In the genomic region with DNA sequence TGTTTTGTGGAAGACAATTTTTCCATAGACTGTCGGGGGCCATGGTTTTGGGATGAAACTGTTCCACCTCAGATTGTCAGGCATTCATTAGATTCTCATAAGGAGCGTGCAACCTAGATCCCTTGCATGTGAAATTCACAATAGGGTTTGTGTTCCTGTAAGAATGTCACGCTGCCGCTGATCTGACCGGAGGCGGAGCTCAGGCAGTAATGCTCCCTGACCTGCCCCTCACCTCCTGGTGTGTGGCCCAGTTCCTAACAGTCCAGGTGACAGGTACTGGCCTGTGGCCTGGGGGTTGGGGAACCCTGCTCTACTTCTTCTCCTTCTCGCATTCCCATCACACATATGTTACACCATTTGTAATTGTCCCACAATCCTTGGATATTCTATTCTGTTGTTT, we compare ENCODE assay signal across 16 cellular contexts. TPM values are rescaled to one million over a fixed set of nuclear protein-coding genes. Genes with fewer than 3 reads are reported as not detected.
DNase-seq lines count a peak whose midpoint lies in the region; ATAC-seq, FAIRE-seq and TF ChIP-seq lines count a peak whose summit lies in the region.
"Had no signal": no experiment of that assay in that cellular context is flagged by ENCODE, and none has a peak within 500 bp of the region (broad histone marks: within the 10 kb centered on the region; RNA-seq: fewer than 3 reads in every experiment).

No MANE protein-coding gene starts in this region.

- no peak overlapping the region for H3K4me3 ChIP-seq in H1 (ENCODE audit: extremely low read depth in 1 of 4, insufficient read depth in 2 of 4, low read depth in 3 of 4, low read length in 4 of 4)
- H3K4me3 ChIP-seq in pancreas: no peak overlapping the region
- H3K4me3 ChIP-seq: A549 had no signal

- H2BK20ac ChIP-seq in H9 (ENCODE audit: low read depth, low read length, poor library complexity, severe bottlenecking): no peak overlapping the region
- no peak overlapping the region for H2BK20ac ChIP-seq in H1 (ENCODE audit: low read length)

- H3K9me3 Mint-ChIP-seq in H9: no peaks in the 10 kb centered on the region

- H2BK15ac ChIP-seq in H9 (ENCODE audit: low read depth, low read length): no peak overlapping the region
- no peak overlapping the region for H2BK15ac ChIP-seq in H1 (ENCODE audit: low read length)

- no peak overlapping the region for H3T11ph ChIP-seq in H9 (ENCODE audit: low read length)

- H3K36me3 Mint-ChIP-seq in H9 (ENCODE audit: insufficient read depth in 1 of 3, low read depth in 3 of 3): no peaks in the 10 kb centered on the region
- H3K36me3 Mint-ChIP-seq: CD4-positive, alpha-beta memory T cell had no signal

- H3K79me1 ChIP-seq in H9 (ENCODE audit: insufficient read depth, low read depth, low read length, poor library complexity, severe bottlenecking) (no peaks in the 10 kb centered on the region), H1 (ENCODE audit: low read depth, low read length) (no peaks in the 10 kb centered on the region)

- H4K91ac ChIP-seq in H9 (ENCODE audit: insufficient read length, low read depth, low read length) (no peak overlapping the region), H1 (replicated peaks; ENCODE audit: insufficient read length, low read length) (no peak overlapping the region)

- FAIRE-seq in H1 (lab: Jason Lieb, UNC) (peak; percentile 52), pancreas (lab: Jason Lieb, UNC) (no peak)
- FAIRE-seq: A549, D721Med had no signal

- POLR2A ChIA-PET in H1 (lab: Charles Lee; ENCODE audit: partially characterized antibody): no interaction called here

- H2BK12ac ChIP-seq in H9 (ENCODE audit: insufficient read length, low read depth, low read length) (no peak overlapping the region), H1 (ENCODE audit: low read depth, low read length) (no peak overlapping the region)

- no peaks in the 10 kb centered on the region for H3K9me3 ChIP-seq in H9 (ENCODE audit: control insufficient read depth, low read depth, low read length)
- no peaks in the 10 kb centered on the region for H3K9me3 ChIP-seq in H1 (ENCODE audit: insufficient read depth in 2 of 2, low read depth in 1 of 2, low read length in 1 of 2)
- no peaks in the 10 kb centered on the region for H3K9me3 ChIP-seq in pancreas
- H3K9me3 ChIP-seq: A549, BE2C had no signal

- H3K27ac ChIP-seq in H9 (ENCODE audit: insufficient read length, low read depth, low read length): no peak overlapping the region
- H3K27ac ChIP-seq in H1 (ENCODE audit: low read depth, low read length): no peak overlapping the region
- peak overlapping the region in 2 of 4 donors; percentile 76 to 79 for H3K27ac ChIP-seq in pancreas
- H3K27ac ChIP-seq: A549 had no signal

- H3K4me1 ChIP-seq in H9 (ENCODE audit: insufficient read depth, low read length): no peaks in the 10 kb centered on the region
- H3K4me1 ChIP-seq in H1 (replicated peaks in 1 of 4; ENCODE audit: control insufficient read depth in 3 of 4, insufficient read depth in 4 of 4, low read length in 3 of 4): peaks cover 0 to 3% (median 0%) of the 10 kb centered on the region in 4 experiments; a peak in 1 of 7 replicates
- H3K4me1 ChIP-seq in pancreas: peaks cover 0 to 19% (median 19%) of the 10 kb centered on the region in 3 donors

- H4K8ac ChIP-seq in H9 (replicated peaks; ENCODE audit: insufficient read length, low read depth, low read length) (no peak overlapping the region), H1 (ENCODE audit: extremely low read depth, insufficient read depth, low read length) (no peak overlapping the region)

- no peaks in the 10 kb centered on the region for H3K27me3 Mint-ChIP-seq in H9 (ENCODE audit: low read depth)

- H3K23ac ChIP-seq in H9 (ENCODE audit: insufficient read length, low read depth, low read length): no peak overlapping the region
- no peak overlapping the region for H3K23ac ChIP-seq in H1 (ENCODE audit: insufficient read length)

- H2BK5ac ChIP-seq in H9 (ENCODE audit: insufficient read length, low read length): no peak overlapping the region
- H2BK5ac ChIP-seq in H1 (ENCODE audit: low read depth, low read length): no peak overlapping the region

- H3K23me2 ChIP-seq in H9 (ENCODE audit: insufficient read length, low read depth, low read length, poor library complexity, severe bottlenecking) (no peaks in the 10 kb centered on the region), H1 (ENCODE audit: low read depth, low read length) (no peaks in the 10 kb centered on the region)

- no peak for TF ChIP-seq POLR2A in H1 (IDR thresholded peaks at IDR 0.05; ENCODE audit: control extremely low read depth in 1 of 2, low read depth in 2 of 2, low read length in 2 of 2)

- no peak overlapping the region for H3K18ac ChIP-seq in H9 (ENCODE audit: insufficient read length, low read depth, low read length)
- H3K18ac ChIP-seq in H1 (ENCODE audit: extremely low read depth, low read length): no peak overlapping the region

- H2AFZ ChIP-seq in H9 (ENCODE audit: low read length): no peak overlapping the region
- H2AFZ ChIP-seq in H1 (ENCODE audit: low read length): no peak overlapping the region

- no peak overlapping the region for H3K4me2 ChIP-seq in H9 (ENCODE audit: insufficient read depth, insufficient read length, low read length)
- no peak overlapping the region; a peak in 1 of 4 replicates for H3K4me2 ChIP-seq in H1 (ENCODE audit: insufficient read depth in 1 of 2, low read depth in 2 of 2, low read length in 2 of 2)
- H3K4me2 ChIP-seq: A549 had no signal

- no peak overlapping the region for H4K5ac ChIP-seq in H9 (ENCODE audit: insufficient read length, low read depth, low read length)
- H4K5ac ChIP-seq in H1 (ENCODE audit: insufficient read length, low read depth, low read length): no peak overlapping the region

- H3K4me3 Mint-ChIP-seq in H9: no peak overlapping the region
- H3K4me3 Mint-ChIP-seq: CD4-positive, alpha-beta memory T cell had no signal

- no CpG with 5 or more reads among the region's 7 CpGs for WGBS in H9 (ENCODE audit: extremely low coverage, insufficient read length, low lambda C conversion rate)
- 66% methylated on average over 7 of the region's 7 CpGs; no CpG with 5 or more reads in 1 of the 2 experiments for WGBS in H1 (ENCODE audit: extremely low coverage in 1 of 2, insufficient coverage in 1 of 2, insufficient read length in 1 of 2, insufficient replicate concordance in 2 of 2, low coverage in 1 of 2, low lambda C conversion rate in 2 of 2, missing lambda C conversion rate in 1 of 2), 2 experiments
- 42 to 52% methylated on average over 7 of the region's 7 CpGs for WGBS in pancreas, 2 donors

- H3K27ac Mint-ChIP-seq in H9: peak overlapping the region in 1 of 3 experiments; percentile 35; a peak in 1 of 7 replicates
- H3K27ac Mint-ChIP-seq: CD4-positive, alpha-beta memory T cell had no signal

- intact Hi-C loops in pancreas (cut with DNase I): no loop called here

- no peaks in the 10 kb centered on the region for H3K27me3 ChIP-seq in H9 (ENCODE audit: insufficient read depth, low read length)
- H3K27me3 ChIP-seq in H1 (replicated peaks in 1 of 4; ENCODE audit: control insufficient read depth in 3 of 4, extremely low read depth in 1 of 4, insufficient read depth in 3 of 4, low read length in 3 of 4): no peaks in the 10 kb centered on the region
- no peaks in the 10 kb centered on the region for H3K27me3 ChIP-seq in pancreas
- H3K27me3 ChIP-seq: BE2C had no signal

- no peak overlapping the region for H2BK120ac ChIP-seq in H9 (ENCODE audit: low read depth, low read length, poor library complexity, severe bottlenecking)
- no peak overlapping the region for H2BK120ac ChIP-seq in H1 (replicated peaks; ENCODE audit: low read depth, low read length)

- no peaks in the 10 kb centered on the region for H3K79me2 ChIP-seq in H9 (ENCODE audit: insufficient read depth, low read length)
- H3K79me2 ChIP-seq in H1 (ENCODE audit: control insufficient read depth in 1 of 2, insufficient read depth in 2 of 2, low read length in 2 of 2): no peaks in the 10 kb centered on the region

- no peak overlapping the region for H3K56ac ChIP-seq in H9 (ENCODE audit: insufficient read length, low read depth, low read length)
- H3K56ac ChIP-seq in H1 (replicated peaks; ENCODE audit: insufficient read length, low read depth, low read length): no peak overlapping the region

- no peak for TF ChIP-seq EP300 in H1 (IDR thresholded peaks at IDR 0.05; ENCODE audit: borderline replicate concordance in 1 of 2, low read depth in 2 of 2, low read length in 2 of 2)

- H3K4ac ChIP-seq in H9 (ENCODE audit: low read depth, low read length) (no peak overlapping the region), H1 (replicated peaks; ENCODE audit: insufficient read length, low read depth, low read length) (no peak overlapping the region)

- H3K36me3 ChIP-seq in H1 (ENCODE audit: control insufficient read depth in 2 of 4, insufficient read depth in 4 of 4, low read length in 3 of 4) (no peaks in the 10 kb centered on the region), pancreas (no peaks in the 10 kb centered on the region)
- H3K36me3 ChIP-seq: BE2C had no signal

- no peak for TF ChIP-seq RAD21 in H1 (IDR thresholded peaks at IDR 0.05 in 1 of 2, conservative IDR thresholded peaks at IDR 0.05 in 1 of 2; ENCODE audit: low read depth in 2 of 2, low read length in 2 of 2)

- H3K14ac ChIP-seq in H9 (ENCODE audit: insufficient read depth, low read length): no peak overlapping the region
- no peak overlapping the region for H3K14ac ChIP-seq in H1 (ENCODE audit: insufficient read length)

- TF ChIP-seq CTCF in H9 (conservative IDR thresholded peaks at IDR 0.05) (no peak), H1 (IDR thresholded peaks at IDR 0.05; ENCODE audit: control extremely low read depth in 1 of 3, insufficient read depth in 1 of 3, low read depth in 1 of 3, low read length in 3 of 3) (no peak), pancreas (IDR thresholded peaks at IDR 0.05) (no peak)

- H4K20me1 ChIP-seq in H9 (ENCODE audit: control insufficient read depth, insufficient read depth, insufficient read length) (no peaks in the 10 kb centered on the region), H1 (replicated peaks in 1 of 2; ENCODE audit: control insufficient read depth in 1 of 2, insufficient read depth in 2 of 2, low read length in 2 of 2) (no peaks in the 10 kb centered on the region)

- H3K4me1 Mint-ChIP-seq in H9: peaks cover 12 to 15% of the 10 kb centered on the region in 2 experiments
- H3K4me1 Mint-ChIP-seq: CD4-positive, alpha-beta memory T cell had no signal

- H3K9ac ChIP-seq in H9 (ENCODE audit: extremely low read depth, insufficient read length, low read length): no peak overlapping the region
- H3K9ac ChIP-seq in H1 (replicated peaks in 1 of 4; ENCODE audit: extremely low read depth in 1 of 4, low read depth in 3 of 4, low read length in 3 of 4): no peak overlapping the region

- DNase-seq in H9: peak; percentile 41
- DNase-seq in H1 (ENCODE audit: low read depth in 1 of 2, low spot score in 2 of 2): no peak
- DNase-seq in pancreas: peak in 5 of 6 donors; percentile 23 to 69 (median 56)
- DNase-seq in GF-D8 (lab: John Stamatoyannopoulos, UW): no peak
- no peak for DNase-seq in COLO829 (ENCODE audit: low spot score)
- no peak for DNase-seq in GM19240 (ENCODE audit: insufficient read length, low spot score)
- DNase-seq: BE2C; CD4-positive, alpha-beta memory T cell; COR-L47; DMS153; DMS79 treated with DMSO at 0.1 percent for 48 hours; IMR-90; KBM-7 had no signal

- CTCF ChIA-PET in H1 (lab: Charles Lee; ENCODE audit: partially characterized antibody): interaction anchor here (0.6 to 2.0 kb wide), 5 partner anchors 9 to 63 kb away, joined by 3 to 9 read pairs (median 3); no protein-coding TSS in a partner anchor

- ATAC-seq in pancreas (peak; percentile 56 to 89 (median 88)), GM21528 (IDR thresholded peaks at IDR 0.05; ENCODE audit: low FRiP score, unreplicated experiment) (no peak)
- ATAC-seq: A549 had no signal

- H2AK5ac ChIP-seq in H9 (ENCODE audit: insufficient read length, low read length): no peak overlapping the region
- no peak overlapping the region for H2AK5ac ChIP-seq in H1 (ENCODE audit: low read depth, low read length)

RNA-seq across cellular contexts. Expression of gene CHRNA7, which starts 11.0 kb away (rescaled TPM):
- total RNA-seq in H9 (2021): 4.4 and 4.8 TPM in 2 replicates
- 7.5 and 9.1 TPM in 2 replicates for total RNA-seq in H1 (2021; fragmentation: NEBNext Ultra II Directional; extraction: Animal tissue kit (Norgen Biotek cat#: 25700))
- polyA plus RNA-seq in H1 (2011; rRNA removed): 11.0 and 12.4 TPM in 2 replicates
- polyA plus RNA-seq in H1 (2011; cell fraction: cytosol; rRNA removed): 7.4 TPM
- 20.6 TPM for polyA plus RNA-seq in H1 (2011; cell fraction: nucleus; rRNA removed)
- 7.1 to 7.9 TPM (median 7.6 TPM) in 4 replicates for polyA plus RNA-seq in H1 (2012, experiment 1 of 2)
- 5.3 TPM for polyA plus RNA-seq in H1 (2012, experiment 2 of 2)
- polyA plus RNA-seq in H1 (2013, experiment 1 of 2): 4.3 TPM
- 5.0 TPM for polyA plus RNA-seq in H1 (2013, experiment 2 of 2)
- polyA minus RNA-seq in H1 (2011; rRNA and poly(A)+ RNA removed): 32.8 and 36.1 TPM in 2 replicates
- polyA minus RNA-seq in H1 (2011; cell fraction: cytosol; rRNA and poly(A)+ RNA removed): 13.7 TPM
- 26.5 TPM for polyA minus RNA-seq in H1 (2011; cell fraction: nucleus; rRNA and poly(A)+ RNA removed)
- total RNA-seq in pancreas: 1 to 10 TPM in 5 of 6 donors, under 1 TPM in 1; 0.76 to 9.2 (median 5.7) TPM
- polyA plus RNA-seq in pancreas: 1 to 10 TPM; 1.1 to 2.6 TPM
- total RNA-seq: CD4-positive, alpha-beta memory T cell; IMR-90 had no signal

Comparison
In these comparisons a context has a peak if more than half of its experiments do, and no peak if none do; other contexts are left out.
1. DNase-seq: peak in H9 (single experiment) and pancreas (5 of 6); none in H1 (0 of 2), GF-D8 (single experiment), COLO829 (single experiment) and GM19240 (single experiment).